Comparison of ENCODE assay signal across 17 cellular contexts in the genomic region with DNA sequence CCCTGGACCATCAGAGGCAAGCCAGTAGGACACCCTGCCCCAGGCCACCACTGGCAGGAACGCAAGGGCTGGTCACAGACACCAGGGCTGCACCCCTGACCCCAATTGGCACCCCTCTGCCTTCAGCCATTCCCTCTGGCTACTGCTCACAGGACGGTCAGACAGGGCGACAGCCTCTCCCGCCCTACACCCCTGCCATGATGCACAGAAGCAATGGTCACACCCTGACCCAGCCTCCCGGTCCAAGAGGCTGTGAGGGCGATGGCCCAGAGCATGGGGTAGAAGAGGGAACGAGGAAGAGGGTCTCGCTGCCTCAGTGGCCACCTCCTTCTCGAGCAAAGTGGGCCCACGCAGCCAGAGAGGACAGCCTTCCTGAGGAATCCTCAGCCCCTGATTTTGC.
DNase-seq lines count a peak whose midpoint lies in the region; ATAC-seq, FAIRE-seq and TF ChIP-seq lines count a peak whose summit lies in the region.
"Had no signal": no experiment of that assay in that cellular context is flagged by ENCODE, and none has a peak within 500 bp of the region (broad histone marks: within the 10 kb centered on the region; RNA-seq: fewer than 3 reads in every experiment).

No MANE protein-coding gene starts in this region.

- ATAC-seq in stimulated activated effector memory CD8-positive, alpha-beta T cell treated with anti-CD3 and anti-CD28 coated beads, Interleukin-12 subunit alpha, Interleukin-12 subunit beta, amount 100 ng/mL, for 72 hours: peak; percentile 3
- no peak for ATAC-seq in activated CD8-positive, alpha-beta T cell treated with anti-CD3 and anti-CD28 coated beads for 36 hours
- ATAC-seq in HG03354 (IDR thresholded peaks at IDR 0.05; ENCODE audit: poor library complexity, severe bottlenecking, unreplicated experiment): no peak
- ATAC-seq: body of pancreas, esophagus mucosa had no signal

- POLR2A ChIA-PET in activated CD8-positive, alpha-beta T cell treated with anti-CD3 and anti-CD28 coated beads for 36 hours (lab: Charles Lee): no interaction called here

- H3K27me3 Mint-ChIP-seq in HFFc6 (ENCODE audit: insufficient read depth): peaks cover 12% of the 10 kb centered on the region
- no peaks in the 10 kb centered on the region for H3K27me3 Mint-ChIP-seq in astrocyte (ENCODE audit: low read depth, unreplicated experiment)
- no peaks in the 10 kb centered on the region for H3K27me3 Mint-ChIP-seq in mesothelial cell of epicardium (ENCODE audit: low read depth)
- peaks cover 16% of the 10 kb centered on the region for H3K27me3 Mint-ChIP-seq in activated CD8-positive, alpha-beta T cell treated with anti-CD3 and anti-CD28 coated beads for 36 hours

- H3K4me3 Mint-ChIP-seq in HFFc6 (peak overlapping the region; percentile 80), astrocyte (ENCODE audit: unreplicated experiment) (no peak overlapping the region), mesothelial cell of epicardium (no peak overlapping the region)
- no peak overlapping the region for H3K4me3 Mint-ChIP-seq in stimulated activated effector memory CD8-positive, alpha-beta T cell treated with anti-CD3 and anti-CD28 coated beads, Interleukin-12 subunit alpha, Interleukin-12 subunit beta, amount 100 ng/mL, for 72 hours
- no peak overlapping the region for H3K4me3 Mint-ChIP-seq in activated CD8-positive, alpha-beta T cell treated with anti-CD3 and anti-CD28 coated beads for 36 hours
- H3K4me3 Mint-ChIP-seq: activated CD4-positive, alpha-beta T cell treated with anti-CD3 and anti-CD28 coated beads, Interleukin-2, amount 10 ng/mL, durations not matched to agents 24 days and 14 days had no signal

- H3K36me3 ChIP-seq in astrocyte (ENCODE audit: insufficient read depth, low read length): peaks cover 3% of the 10 kb centered on the region

- H3K9me3 Mint-ChIP-seq in HFFc6 (peaks cover 5% of the 10 kb centered on the region), astrocyte (ENCODE audit: unreplicated experiment) (no peaks in the 10 kb centered on the region), mesothelial cell of epicardium (peaks cover 7% of the 10 kb centered on the region)
- peaks cover 4% of the 10 kb centered on the region for H3K9me3 Mint-ChIP-seq in stimulated activated effector memory CD8-positive, alpha-beta T cell treated with anti-CD3 and anti-CD28 coated beads, Interleukin-12 subunit alpha, Interleukin-12 subunit beta, amount 100 ng/mL, for 72 hours
- peaks cover 3% of the 10 kb centered on the region for H3K9me3 Mint-ChIP-seq in activated CD8-positive, alpha-beta T cell treated with anti-CD3 and anti-CD28 coated beads for 36 hours

- peak overlapping the region; percentile 84 for H3K9ac ChIP-seq in astrocyte (ENCODE audit: low read length)

- peaks cover 42% of the 10 kb centered on the region for H3K4me1 ChIP-seq in astrocyte (ENCODE audit: insufficient read depth, low read length)
- H3K4me1 ChIP-seq: body of pancreas had no signal

- no peaks in the 10 kb centered on the region for H3K27me3 ChIP-seq in astrocyte (ENCODE audit: insufficient read depth, low read length)
- H3K27me3 ChIP-seq: body of pancreas had no signal

- no peak for FAIRE-seq in astrocyte (lab: Jason Lieb, UNC)
- FAIRE-seq: HTR-8/SVneo had no signal

- no peak for DNase-seq in HFFc6
- no peak for DNase-seq in astrocyte (ENCODE audit: low read depth)
- no peak for DNase-seq in mesothelial cell of epicardium (ENCODE audit: low spot score in 2 of 2, unreplicated experiment in 2 of 2)
- no peak for DNase-seq in stimulated activated effector memory CD8-positive, alpha-beta T cell treated with anti-CD3 and anti-CD28 coated beads, Interleukin-12 subunit alpha, Interleukin-12 subunit beta, amount 100 ng/mL, for 72 hours (ENCODE audit: low spot score in 2 of 2)
- DNase-seq in NCI-H526 treated with DMSO at 0.1 percent for 48 hours (lab: John Stamatoyannopoulos, UW): no peak
- DNase-seq in activated T-cell treated with anti-CD3 and anti-CD28 coated beads, Interleukin-2, amount 50 U/mL, for 1 hour: no peak
- no peak for DNase-seq in activated CD8-positive, alpha-beta T cell treated with anti-CD3 and anti-CD28 coated beads for 36 hours
- DNase-seq: activated CD4-positive, alpha-beta T cell treated with anti-CD3 and anti-CD28 coated beads, Interleukin-2, amount 10 ng/mL, durations not matched to agents 24 days and 14 days; activated naive CD4-positive, alpha-beta T cell treated with Interleukin-2 at 50 U/mL for 16 hours; body of pancreas; C1 segment of cervical spinal cord; DMS79; NCI-H1694 treated with DMSO at 0.1 percent for 48 hours; NCI-H510A had no signal

- H3K4me2 ChIP-seq in astrocyte (ENCODE audit: low read length): peak overlapping the region; percentile 82

- H4K20me1 ChIP-seq in astrocyte (ENCODE audit: insufficient read depth, low read length): no peaks in the 10 kb centered on the region

- intact Hi-C loops in activated CD8-positive, alpha-beta T cell treated with anti-CD3 and anti-CD28 coated beads for 36 hours (cut with micrococcal nuclease): loop anchor here (10.0 kb wide), 1 partner anchor 320 kb away; a partner anchor contains a TSS

- H3K27ac ChIP-seq in astrocyte (ENCODE audit: low read depth, low read length): peak overlapping the region; percentile 97
- H3K27ac ChIP-seq: body of pancreas had no signal

- TF ChIP-seq CTCF in HFFc6 (IDR thresholded peaks at IDR 0.05): no peak
- no peak for TF ChIP-seq CTCF in astrocyte (IDR thresholded peaks at IDR 0.05; ENCODE audit: insufficient read depth, low read depth, low read length)
- no peak for TF ChIP-seq CTCF in mesothelial cell of epicardium (IDR thresholded peaks at IDR 0.05; ENCODE audit: unreplicated experiment)
- TF ChIP-seq CTCF in activated CD8-positive, alpha-beta T cell treated with anti-CD3 and anti-CD28 coated beads for 36 hours (IDR thresholded peaks at IDR 0.05): no peak

- H3K27ac Mint-ChIP-seq in HFFc6 (peak overlapping the region; percentile 93), astrocyte (ENCODE audit: unreplicated experiment) (peak overlapping the region; percentile 98), mesothelial cell of epicardium (peak overlapping the region; percentile 91)
- no peak overlapping the region for H3K27ac Mint-ChIP-seq in stimulated activated effector memory CD8-positive, alpha-beta T cell treated with anti-CD3 and anti-CD28 coated beads, Interleukin-12 subunit alpha, Interleukin-12 subunit beta, amount 100 ng/mL, for 72 hours
- H3K27ac Mint-ChIP-seq in activated CD8-positive, alpha-beta T cell treated with anti-CD3 and anti-CD28 coated beads for 36 hours: no peak overlapping the region
- H3K27ac Mint-ChIP-seq: activated CD4-positive, alpha-beta T cell treated with anti-CD3 and anti-CD28 coated beads, Interleukin-2, amount 10 ng/mL, durations not matched to agents 24 days and 14 days had no signal

- CTCF ChIA-PET in activated CD8-positive, alpha-beta T cell treated with anti-CD3 and anti-CD28 coated beads for 36 hours (lab: Charles Lee): no interaction called here

- peak overlapping the region; percentile 32 for H3K4me3 ChIP-seq in astrocyte (ENCODE audit: insufficient read depth, low read depth, low read length)
- H3K4me3 ChIP-seq: body of pancreas had no signal

- H3K4me1 Mint-ChIP-seq in HFFc6 (ENCODE audit: low read depth): peaks cover 100% of the 10 kb centered on the region
- H3K4me1 Mint-ChIP-seq in astrocyte (ENCODE audit: low read depth, unreplicated experiment): peaks cover 83% of the 10 kb centered on the region
- peaks cover 27% of the 10 kb centered on the region for H3K4me1 Mint-ChIP-seq in mesothelial cell of epicardium
- no peaks in the 10 kb centered on the region for H3K4me1 Mint-ChIP-seq in stimulated activated effector memory CD8-positive, alpha-beta T cell treated with anti-CD3 and anti-CD28 coated beads, Interleukin-12 subunit alpha, Interleukin-12 subunit beta, amount 100 ng/mL, for 72 hours
- H3K4me1 Mint-ChIP-seq in activated CD8-positive, alpha-beta T cell treated with anti-CD3 and anti-CD28 coated beads for 36 hours (ENCODE audit: low read depth): peaks cover 7% of the 10 kb centered on the region

- no peak overlapping the region for H2AFZ ChIP-seq in astrocyte (ENCODE audit: low read depth, low read length)

- no peaks in the 10 kb centered on the region for H3K9me3 ChIP-seq in astrocyte (ENCODE audit: insufficient read depth, low read depth, low read length)
- H3K9me3 ChIP-seq: body of pancreas had no signal

- H3K79me2 ChIP-seq in astrocyte (ENCODE audit: insufficient read depth, low read length): no peaks in the 10 kb centered on the region

- H3K36me3 Mint-ChIP-seq in HFFc6 (ENCODE audit: low read depth): peaks cover 66% of the 10 kb centered on the region
- H3K36me3 Mint-ChIP-seq in astrocyte (ENCODE audit: low read depth, unreplicated experiment): peaks cover 17% of the 10 kb centered on the region
- H3K36me3 Mint-ChIP-seq in mesothelial cell of epicardium: peaks cover 28% of the 10 kb centered on the region
- H3K36me3 Mint-ChIP-seq in stimulated activated effector memory CD8-positive, alpha-beta T cell treated with anti-CD3 and anti-CD28 coated beads, Interleukin-12 subunit alpha, Interleukin-12 subunit beta, amount 100 ng/mL, for 72 hours: no peaks in the 10 kb centered on the region
- no peaks in the 10 kb centered on the region for H3K36me3 Mint-ChIP-seq in activated CD8-positive, alpha-beta T cell treated with anti-CD3 and anti-CD28 coated beads for 36 hours (ENCODE audit: low read depth)

Comparison
In these comparisons a context has a peak if more than half of its experiments do, and no peak if none do; other contexts are left out.
1. H3K27ac Mint-ChIP-seq: peak in HFFc6 (single experiment), astrocyte (single experiment) and mesothelial cell of epicardium (single experiment); none in stimulated activated effector memory CD8-positive, alpha-beta T cell treated with anti-CD3 and anti-CD28 coated beads, Interleukin-12 subunit alpha, Interleukin-12 subunit beta, amount 100 ng/mL, for 72 hours (single experiment) and activated CD8-positive, alpha-beta T cell treated with anti-CD3 and anti-CD28 coated beads for 36 hours (single experiment).